ENCODE assay signal across 13 cellular contexts in the genomic region with DNA sequence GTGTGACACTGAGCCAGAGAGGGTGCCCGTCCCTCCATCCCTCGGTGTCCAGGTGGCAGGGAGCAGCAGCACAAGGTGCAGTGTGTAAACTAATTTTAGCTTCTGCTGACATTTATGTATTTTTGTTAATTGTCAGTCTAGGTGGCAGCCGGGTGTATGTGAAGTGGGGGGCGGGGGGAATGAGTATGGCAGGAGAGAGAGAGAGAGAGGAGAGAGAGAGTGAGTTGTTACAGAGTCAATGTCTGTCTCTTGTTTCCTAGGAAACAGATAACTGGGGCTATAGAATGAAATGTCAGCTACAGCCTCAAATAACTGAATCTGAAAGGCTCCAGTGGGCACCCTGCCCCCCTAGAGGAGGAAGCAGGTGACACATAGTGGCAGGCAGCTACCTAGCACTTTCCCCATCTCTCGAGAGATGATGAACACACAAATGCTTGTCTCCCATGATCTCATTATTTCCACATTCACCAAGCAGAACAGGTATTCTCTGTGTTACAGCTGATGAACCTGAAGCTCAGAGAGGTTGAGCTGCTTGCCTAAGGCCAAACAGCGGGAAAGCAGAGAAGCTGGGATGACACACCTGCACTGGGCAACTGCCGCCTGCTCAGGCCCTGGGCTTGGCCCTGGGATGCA. TPM values are rescaled to one million over a fixed set of nuclear protein-coding genes. Genes with fewer than 3 reads are reported as not detected.
DNase-seq lines count a peak whose midpoint lies in the region; ATAC-seq, FAIRE-seq and TF ChIP-seq lines count a peak whose summit lies in the region.
"Had no signal": no experiment of that assay in that cellular context is flagged by ENCODE, and none has a peak within 500 bp of the region (broad histone marks: within the 10 kb centered on the region; RNA-seq: fewer than 3 reads in every experiment).

No MANE protein-coding gene starts in this region.

- no peak overlapping the region; the same call in 1 of the 2 replicates for H3K4me2 ChIP-seq in OCI-LY1 (ENCODE audit: low read length)

- H3K36me3 ChIP-seq in OCI-LY1 (ENCODE audit: insufficient read depth, low read length) (no peaks in the 10 kb centered on the region), vagina (no peaks in the 10 kb centered on the region), esophagus muscularis mucosa (no peaks in the 10 kb centered on the region)
- H3K36me3 ChIP-seq: SJSA1 had no signal

- H3K27me3 ChIP-seq in OCI-LY1 (ENCODE audit: insufficient read depth, low read length), result no peaks in the 10 kb centered on the region
- H3K27me3 ChIP-seq in vagina, result no peaks in the 10 kb centered on the region
- H3K27me3 ChIP-seq in esophagus muscularis mucosa, result peaks cover 0 to 13% (median 0%) of the 10 kb centered on the region in 4 donors
- H3K27me3 ChIP-seq: SJSA1 had no signal

- WGBS in esophagus muscularis mucosa, result 81% methylated on average over 6 of the region's 7 CpGs

- no peaks in the 10 kb centered on the region for H3K9me3 Mint-ChIP-seq in stimulated activated naive CD8-positive, alpha-beta T cell treated with anti-CD3 and anti-CD28 coated beads, Interleukin-15, amount 100 ng/mL, for 72 hours
- H3K9me3 Mint-ChIP-seq: activated naive CD4-positive, alpha-beta T cell treated with anti-CD3 and anti-CD28 coated beads, Interleukin-2, amount 10 ng/mL, durations not matched to agents 7 days and 5 days had no signal

- no peak for DNase-seq in stimulated activated naive CD8-positive, alpha-beta T cell treated with anti-CD3 and anti-CD28 coated beads, Interleukin-15, Interleukin-2, amounts not matched to agents 100 U/mL and 50 U/mL, for 24 hours
- DNase-seq in stimulated activated naive CD8-positive, alpha-beta T cell treated with anti-CD3 and anti-CD28 coated beads, Interleukin-15, amount 100 ng/mL, for 72 hours, result no peak
- DNase-seq in vagina (ENCODE audit: extremely low spot score in 2 of 2) (no peak), DMS153 treated with DMSO at 0.1 percent for 48 hours (lab: John Stamatoyannopoulos, UW; ENCODE audit: unreplicated experiment) (no peak), esophagus muscularis mucosa (ENCODE audit: extremely low spot score) (no peak)
- DNase-seq: activated naive CD4-positive, alpha-beta T cell treated with anti-CD3 and anti-CD28 coated beads, Interleukin-2, amount 10 ng/mL, durations not matched to agents 7 days and 5 days; effector CD4-positive, alpha-beta T cell had no signal

- peak; percentile 97 for FAIRE-seq in islet of Langerhans (lab: Jason Lieb, UNC)
- FAIRE-seq: GM18507 had no signal

- H3K9me3 ChIP-seq in OCI-LY1 (ENCODE audit: low read length) (no peaks in the 10 kb centered on the region), vagina (no peaks in the 10 kb centered on the region), esophagus muscularis mucosa (no peaks in the 10 kb centered on the region)
- H3K9me3 ChIP-seq: SJSA1 had no signal

- no peaks in the 10 kb centered on the region for H4K20me1 ChIP-seq in OCI-LY1 (ENCODE audit: insufficient read depth, low read length)

- no peaks in the 10 kb centered on the region for H3K27me3 Mint-ChIP-seq in stimulated activated naive CD8-positive, alpha-beta T cell treated with anti-CD3 and anti-CD28 coated beads, Interleukin-15, amount 100 ng/mL, for 72 hours

- no peak overlapping the region for H3K27ac ChIP-seq in OCI-LY1 (ENCODE audit: low read depth, low read length, poor library complexity, severe bottlenecking)
- peak overlapping the region; percentile 86 for H3K27ac ChIP-seq in vagina
- no peak overlapping the region for H3K27ac ChIP-seq in esophagus muscularis mucosa (replicated peaks in 1 of 4)
- H3K27ac ChIP-seq: SJSA1 had no signal

- no peaks in the 10 kb centered on the region for H3K9me2 ChIP-seq in OCI-LY1 (ENCODE audit: low read depth, low read length)

- intact Hi-C loops in vagina (cut with DNase I) (no loop called here), esophagus muscularis mucosa (cut with DNase I) (no loop called here)

- no peaks in the 10 kb centered on the region for H3K79me2 ChIP-seq in OCI-LY1 (ENCODE audit: insufficient read depth, low read length)

- H3K4me1 Mint-ChIP-seq in stimulated activated naive CD8-positive, alpha-beta T cell treated with anti-CD3 and anti-CD28 coated beads, Interleukin-15, amount 100 ng/mL, for 72 hours, result no peaks in the 10 kb centered on the region
- H3K4me1 Mint-ChIP-seq: activated naive CD4-positive, alpha-beta T cell treated with anti-CD3 and anti-CD28 coated beads, Interleukin-2, amount 10 ng/mL, durations not matched to agents 7 days and 5 days had no signal

- TF ChIP-seq EP300 in esophagus muscularis mucosa (IDR thresholded peaks at IDR 0.05), result no peak

- H3K4me3 ChIP-seq in OCI-LY1 (ENCODE audit: low read depth, low read length, poor library complexity, severe bottlenecking) (no peak overlapping the region), vagina (no peak overlapping the region), esophagus muscularis mucosa (no peak overlapping the region)
- H3K4me3 ChIP-seq: SJSA1 had no signal

- H3K9ac ChIP-seq in OCI-LY1 (ENCODE audit: low read length), result no peak overlapping the region

- no peak overlapping the region for H3K27ac Mint-ChIP-seq in stimulated activated naive CD8-positive, alpha-beta T cell treated with anti-CD3 and anti-CD28 coated beads, Interleukin-15, amount 100 ng/mL, for 72 hours
- H3K27ac Mint-ChIP-seq: activated naive CD4-positive, alpha-beta T cell treated with anti-CD3 and anti-CD28 coated beads, Interleukin-2, amount 10 ng/mL, durations not matched to agents 7 days and 5 days had no signal

- peak; percentile 27; the same call in 1 of the 2 replicates for TF ChIP-seq CTCF in OCI-LY1 (IDR thresholded peaks at IDR 0.05; ENCODE audit: low read length)
- no peak for TF ChIP-seq CTCF in vagina (IDR thresholded peaks at IDR 0.05)
- TF ChIP-seq CTCF in esophagus muscularis mucosa (IDR thresholded peaks at IDR 0.05), result no peak

- no peaks in the 10 kb centered on the region for H3F3A ChIP-seq in OCI-LY1 (ENCODE audit: insufficient read depth, low read length)

- no peak overlapping the region for H3K4me3 Mint-ChIP-seq in stimulated activated naive CD8-positive, alpha-beta T cell treated with anti-CD3 and anti-CD28 coated beads, Interleukin-15, amount 100 ng/mL, for 72 hours
- H3K4me3 Mint-ChIP-seq: activated naive CD4-positive, alpha-beta T cell treated with anti-CD3 and anti-CD28 coated beads, Interleukin-2, amount 10 ng/mL, durations not matched to agents 7 days and 5 days had no signal

- H3K4me1 ChIP-seq in OCI-LY1 (ENCODE audit: insufficient read depth, low read length, severe bottlenecking) (peaks cover 4% of the 10 kb centered on the region), vagina (peaks cover 13% of the 10 kb centered on the region), esophagus muscularis mucosa (no peaks in the 10 kb centered on the region)
- H3K4me1 ChIP-seq: SJSA1 had no signal

- peak; percentile 44 for ATAC-seq in stimulated activated naive CD8-positive, alpha-beta T cell treated with anti-CD3 and anti-CD28 coated beads, Interleukin-15, Interleukin-2, amounts not matched to agents 100 U/mL and 50 U/mL, for 24 hours
- ATAC-seq in stimulated activated naive CD8-positive, alpha-beta T cell treated with anti-CD3 and anti-CD28 coated beads, Interleukin-15, amount 100 ng/mL, for 72 hours, result no peak
- no peak for ATAC-seq in GM19395 (IDR thresholded peaks at IDR 0.05; ENCODE audit: unreplicated experiment)
- ATAC-seq: left lobe of liver had no signal

- H2AFZ ChIP-seq in OCI-LY1 (ENCODE audit: low read length), result no peak overlapping the region

- TF ChIP-seq POLR2A in vagina (IDR thresholded peaks at IDR 0.05), result no peak
- no peak for TF ChIP-seq POLR2A in esophagus muscularis mucosa (IDR thresholded peaks at IDR 0.05; ENCODE audit: low read depth)

RNA-seq across cellular contexts. Expression of a gene that starts 24.7 kb away (rescaled TPM):
- total RNA-seq in vagina (not detected), esophagus muscularis mucosa (under 1 TPM in 2 of 4 donors, not detected in 2; 0.17 to 0.23 TPM)
- total RNA-seq: left lobe of liver had no signal
